21 cellular contexts compared by ENCODE assay signal in genomic region chr16:85857406-85857805, GRCh38. TPM values are rescaled to one million over a fixed set of nuclear protein-coding genes. Genes with fewer than 3 reads are reported as not detected.
DNase-seq lines count a peak whose midpoint lies in the region; ATAC-seq lines count a peak whose summit lies in the region.
"Had no signal": no experiment of that assay in that cellular context is flagged by ENCODE, and none has a peak within 500 bp of the region (broad histone marks: within the 10 kb centered on the region; RNA-seq: fewer than 3 reads in every experiment).

No MANE protein-coding gene starts in this region.

- H3K27ac Mint-ChIP-seq in activated CD8-positive, alpha-beta memory T cell treated with anti-CD3 and anti-CD28 coated beads, Interleukin-2, amount 10 ng/mL, durations not matched to agents 7 days and 5 days = no peak overlapping the region
- peak overlapping the region; percentile 42 for H3K27ac Mint-ChIP-seq in stimulated activated memory B cell treated with anti-CD40 and anti-IgM and Interleukin-4, amounts not matched to agents 10 μg/mL and 1 μg/mL and 100 μg/mL, for 72 hours
- H3K27ac Mint-ChIP-seq: CD4-positive, alpha-beta T cell; GM23338; H9; HFFc6 had no signal

- H3K9me3 Mint-ChIP-seq in activated CD8-positive, alpha-beta memory T cell treated with anti-CD3 and anti-CD28 coated beads, Interleukin-2, amount 10 ng/mL, durations not matched to agents 7 days and 5 days (ENCODE audit: low read depth) = no peaks in the 10 kb centered on the region
- no peaks in the 10 kb centered on the region for H3K9me3 Mint-ChIP-seq in stimulated activated memory B cell treated with anti-CD40 and anti-IgM and Interleukin-4, amounts not matched to agents 10 μg/mL and 1 μg/mL and 100 μg/mL, for 72 hours
- H3K9me3 Mint-ChIP-seq: CD4-positive, alpha-beta T cell; GM23338; H9 had no signal

- CTCF ChIA-PET in activated CD8-positive, alpha-beta memory T cell treated with anti-CD3 and anti-CD28 coated beads, Interleukin-2, amount 10 ng/mL, durations not matched to agents 7 days and 5 days (lab: Charles Lee) = interaction anchor here (1.5 kb wide), 1 partner anchor 38 kb away, joined by 3 read pairs; no protein-coding TSS in a partner anchor

- no peak for ATAC-seq in activated CD8-positive, alpha-beta memory T cell treated with anti-CD3 and anti-CD28 coated beads, Interleukin-2, amount 10 ng/mL, durations not matched to agents 7 days and 5 days
- ATAC-seq in left lobe of liver = no peak
- ATAC-seq in stimulated activated memory B cell treated with anti-CD40 and anti-IgM and Interleukin-4, amounts not matched to agents 10 μg/mL and 1 μg/mL and 100 μg/mL, for 72 hours = no peak
- no peak for ATAC-seq in GM21619 (IDR thresholded peaks at IDR 0.05; ENCODE audit: unreplicated experiment)
- ATAC-seq: GM23338, Panc1 had no signal

- H3K4me1 Mint-ChIP-seq in activated CD8-positive, alpha-beta memory T cell treated with anti-CD3 and anti-CD28 coated beads, Interleukin-2, amount 10 ng/mL, durations not matched to agents 7 days and 5 days = no peaks in the 10 kb centered on the region
- peaks cover 81% of the 10 kb centered on the region for H3K4me1 Mint-ChIP-seq in stimulated activated memory B cell treated with anti-CD40 and anti-IgM and Interleukin-4, amounts not matched to agents 10 μg/mL and 1 μg/mL and 100 μg/mL, for 72 hours
- H3K4me1 Mint-ChIP-seq: GM23338, H9 had no signal

- H3K27me3 Mint-ChIP-seq in activated CD8-positive, alpha-beta memory T cell treated with anti-CD3 and anti-CD28 coated beads, Interleukin-2, amount 10 ng/mL, durations not matched to agents 7 days and 5 days = peaks cover 6% of the 10 kb centered on the region
- H3K27me3 Mint-ChIP-seq in stimulated activated memory B cell treated with anti-CD40 and anti-IgM and Interleukin-4, amounts not matched to agents 10 μg/mL and 1 μg/mL and 100 μg/mL, for 72 hours = no peaks in the 10 kb centered on the region
- H3K27me3 Mint-ChIP-seq: CD4-positive, alpha-beta T cell had no signal

- no peak overlapping the region for H3K4me3 Mint-ChIP-seq in activated CD8-positive, alpha-beta memory T cell treated with anti-CD3 and anti-CD28 coated beads, Interleukin-2, amount 10 ng/mL, durations not matched to agents 7 days and 5 days
- no peak overlapping the region for H3K4me3 Mint-ChIP-seq in stimulated activated memory B cell treated with anti-CD40 and anti-IgM and Interleukin-4, amounts not matched to agents 10 μg/mL and 1 μg/mL and 100 μg/mL, for 72 hours
- H3K4me3 Mint-ChIP-seq: CD4-positive, alpha-beta T cell; GM23338; H9; HFFc6 had no signal

- no peaks in the 10 kb centered on the region for H3K36me3 Mint-ChIP-seq in activated CD8-positive, alpha-beta memory T cell treated with anti-CD3 and anti-CD28 coated beads, Interleukin-2, amount 10 ng/mL, durations not matched to agents 7 days and 5 days
- no peaks in the 10 kb centered on the region for H3K36me3 Mint-ChIP-seq in stimulated activated memory B cell treated with anti-CD40 and anti-IgM and Interleukin-4, amounts not matched to agents 10 μg/mL and 1 μg/mL and 100 μg/mL, for 72 hours

- DNase-seq in activated T-cell treated with anti-CD3 and anti-CD28 coated beads, Interleukin-2, amount 50 U/mL, for 48 hours = peak; percentile 12 to 15
- DNase-seq in activated T-cell treated with anti-CD3 and anti-CD28 coated beads for 4 hours = no peak
- peak; percentile 29 for DNase-seq in activated CD8-positive, alpha-beta memory T cell treated with anti-CD3 and anti-CD28 coated beads, Interleukin-2, amount 10 ng/mL, durations not matched to agents 7 days and 5 days
- DNase-seq in left lobe of liver (ENCODE audit: low spot score) = peak; percentile 29
- DNase-seq in caudate nucleus (lab: John Stamatoyannopoulos, UW) = no peak
- no peak for DNase-seq in NCI-H1930 (lab: John Stamatoyannopoulos, UW)
- DNase-seq: CD4-positive, alpha-beta T cell; H9; HFFc6; KBM-7; NCI-H1105 treated with DMSO at 0.1 percent for 48 hours; NCI-H2029 treated with DMSO at 0.1 percent for 48 hours; NCI-H526 treated with DMSO at 0.1 percent for 48 hours; SHP77 treated with DMSO at 0.1 percent for 48 hours had no signal

- no peak overlapping the region for H3K27ac ChIP-seq in caudate nucleus (ENCODE audit: low read depth, low read length)

RNA-seq across cellular contexts. Expression of gene IRF8, which starts 41.6 kb away (rescaled TPM):
- total RNA-seq in activated CD8-positive, alpha-beta memory T cell treated with anti-CD3 and anti-CD28 coated beads, Interleukin-2, amount 10 ng/mL, durations not matched to agents 7 days and 5 days = 10 to 100 TPM in 1 of 2 experiments, 1 to 10 TPM in 1; 8.4 to 11.1 TPM
- total RNA-seq in left lobe of liver = 9.0 TPM
- total RNA-seq: HFFc6, LHCN-M2, MCF 10A, NCI-H460 had no signal

RNA-seq across cellular contexts. Expression of gene COX4I1, which starts 57.9 kb away (rescaled TPM):
- 100 to 1,000 TPM; 422 to 473 TPM for total RNA-seq in activated CD8-positive, alpha-beta memory T cell treated with anti-CD3 and anti-CD28 coated beads, Interleukin-2, amount 10 ng/mL, durations not matched to agents 7 days and 5 days
- 302 TPM for total RNA-seq in left lobe of liver

RNA-seq across cellular contexts. Expression of gene EMC8, which starts 58.1 kb away (rescaled TPM):
- total RNA-seq in activated CD8-positive, alpha-beta memory T cell treated with anti-CD3 and anti-CD28 coated beads, Interleukin-2, amount 10 ng/mL, durations not matched to agents 7 days and 5 days = 10 to 100 TPM; 32.2 to 33.9 TPM
- 13.3 TPM for total RNA-seq in left lobe of liver

Comparison
In these comparisons a context has a peak if more than half of its experiments do, and no peak if none do; other contexts are left out.
1. DNase-seq: peak in activated T-cell treated with anti-CD3 and anti-CD28 coated beads, Interleukin-2, amount 50 U/mL, for 48 hours (2 of 2), activated CD8-positive, alpha-beta memory T cell treated with anti-CD3 and anti-CD28 coated beads, Interleukin-2, amount 10 ng/mL, durations not matched to agents 7 days and 5 days (single experiment) and left lobe of liver (single experiment); none in activated T-cell treated with anti-CD3 and anti-CD28 coated beads for 4 hours (single experiment), caudate nucleus (0 of 61) and NCI-H1930 (0 of 2).